11 cellular contexts compared by ENCODE assay signal in genomic region chr16:55542459-55543082, GRCh38. TPM values are rescaled to one million over a fixed set of nuclear protein-coding genes. Genes with fewer than 3 reads are reported as not detected.
DNase-seq lines count a peak whose midpoint lies in the region; ATAC-seq and TF ChIP-seq lines count a peak whose summit lies in the region.
"Had no signal": no experiment of that assay in that cellular context is flagged by ENCODE, and none has a peak within 500 bp of the region (broad histone marks: within the 10 kb centered on the region; RNA-seq: fewer than 3 reads in every experiment).

No MANE protein-coding gene starts in this region.

- no peak for TF ChIP-seq POLR2A in breast epithelium (IDR thresholded peaks at IDR 0.05)

- intact Hi-C loops in MCF 10A (cut with micrococcal nuclease) (loop anchor here (1.0 to 10.0 kb wide), 5 partner anchors 47 to 608 kb away; partner anchors contain the start of gene IRX5), breast epithelium (cut with DNase I; ENCODE audit: low total_unique reads) (no loop called here)

- no peaks in the 10 kb centered on the region for H3K9me3 Mint-ChIP-seq in MCF 10A (ENCODE audit: unreplicated experiment)
- no peaks in the 10 kb centered on the region for H3K9me3 Mint-ChIP-seq in stimulated activated memory B cell treated with anti-CD40 and anti-IgM and Interleukin-4, amounts not matched to agents 10 μg/mL and 1 μg/mL and 100 μg/mL, for 72 hours
- no peaks in the 10 kb centered on the region for H3K9me3 Mint-ChIP-seq in progenitor cell of endocrine pancreas (ENCODE audit: low read depth)

- no peaks in the 10 kb centered on the region for H3K27me3 ChIP-seq in breast epithelium
- H3K27me3 ChIP-seq: sigmoid colon had no signal

- no peaks in the 10 kb centered on the region for H3K9me3 ChIP-seq in breast epithelium
- H3K9me3 ChIP-seq: sigmoid colon had no signal

- no peaks in the 10 kb centered on the region for H3K27me3 Mint-ChIP-seq in MCF 10A (ENCODE audit: insufficient read depth, unreplicated experiment)
- H3K27me3 Mint-ChIP-seq in stimulated activated memory B cell treated with anti-CD40 and anti-IgM and Interleukin-4, amounts not matched to agents 10 μg/mL and 1 μg/mL and 100 μg/mL, for 72 hours: no peaks in the 10 kb centered on the region
- no peaks in the 10 kb centered on the region for H3K27me3 Mint-ChIP-seq in progenitor cell of endocrine pancreas

- H3K36me3 Mint-ChIP-seq in MCF 10A (ENCODE audit: insufficient read depth, unreplicated experiment): peaks cover 6% of the 10 kb centered on the region
- H3K36me3 Mint-ChIP-seq in stimulated activated memory B cell treated with anti-CD40 and anti-IgM and Interleukin-4, amounts not matched to agents 10 μg/mL and 1 μg/mL and 100 μg/mL, for 72 hours: no peaks in the 10 kb centered on the region
- no peaks in the 10 kb centered on the region for H3K36me3 Mint-ChIP-seq in progenitor cell of endocrine pancreas (ENCODE audit: insufficient read depth)

- H3K27ac Mint-ChIP-seq in MCF 10A (ENCODE audit: low read depth, unreplicated experiment): no peak overlapping the region
- no peak overlapping the region for H3K27ac Mint-ChIP-seq in stimulated activated memory B cell treated with anti-CD40 and anti-IgM and Interleukin-4, amounts not matched to agents 10 μg/mL and 1 μg/mL and 100 μg/mL, for 72 hours
- no peak overlapping the region for H3K27ac Mint-ChIP-seq in progenitor cell of endocrine pancreas

- BruUV-seq in MCF 10A (replicated peaks; lab: Mats Ljungman, UMichigan): no TSS peak

- H3K4me3 ChIP-seq in breast epithelium (no peak overlapping the region), fibroblast of pulmonary artery (replicated peaks; ENCODE audit: low read depth, low read length) (no peak overlapping the region)
- H3K4me3 ChIP-seq: sigmoid colon had no signal

- CTCF ChIA-PET in MCF 10A (lab: Yijun Ruan, JAX) (interaction anchor here (0.7 to 7.2 kb wide), 7 partner anchors 46 to 170 kb away, joined by 3 to 94 read pairs (median 7); no protein-coding TSS in a partner anchor), RWPE1 (lab: Yijun Ruan, JAX) (interaction anchor here (0.7 kb wide), 1 partner anchor 34 kb away, joined by 3 read pairs; no protein-coding TSS in a partner anchor)

- no peak for TF ChIP-seq CTCF in MCF 10A (IDR thresholded peaks at IDR 0.05; ENCODE audit: unreplicated experiment)
- TF ChIP-seq CTCF in breast epithelium (IDR thresholded peaks at IDR 0.05): no peak
- no peak for TF ChIP-seq CTCF in RWPE1 (conservative IDR thresholded peaks at IDR 0.05; ENCODE audit: low read depth)
- no peak for TF ChIP-seq CTCF in fibroblast of pulmonary artery (IDR thresholded peaks at IDR 0.05; ENCODE audit: low read length, missing control alignments)
- no peak for TF ChIP-seq CTCF in progenitor cell of endocrine pancreas (IDR thresholded peaks at IDR 0.05; ENCODE audit: unreplicated experiment)

- H3K4me1 ChIP-seq in breast epithelium: no peaks in the 10 kb centered on the region

- H3K27ac ChIP-seq in breast epithelium: no peak overlapping the region
- H3K27ac ChIP-seq in RWPE1: no peak overlapping the region
- H3K27ac ChIP-seq: sigmoid colon had no signal

- no peak overlapping the region for H3K4me3 Mint-ChIP-seq in MCF 10A (ENCODE audit: unreplicated experiment)
- no peak overlapping the region for H3K4me3 Mint-ChIP-seq in stimulated activated memory B cell treated with anti-CD40 and anti-IgM and Interleukin-4, amounts not matched to agents 10 μg/mL and 1 μg/mL and 100 μg/mL, for 72 hours
- H3K4me3 Mint-ChIP-seq in progenitor cell of endocrine pancreas (ENCODE audit: low read depth): no peak overlapping the region

- DNase-seq in MCF 10A (ENCODE audit: unreplicated experiment) (peak; percentile 72), breast epithelium (ENCODE audit: low spot score in 2 of 2) (no peak), RWPE1 (ENCODE audit: low spot score) (peak; percentile 23), fibroblast of pulmonary artery (ENCODE audit: low read depth) (peak; percentile 68), HuH-7.5 (ENCODE audit: low spot score) (no peak), NCI-H1694 (lab: John Stamatoyannopoulos, UW) (no peak), progenitor cell of endocrine pancreas (ENCODE audit: low spot score, unreplicated experiment) (no peak)
- DNase-seq: NCI-H1930, sigmoid colon had no signal

- H3K36me3 ChIP-seq in breast epithelium: no peaks in the 10 kb centered on the region
- H3K36me3 ChIP-seq: sigmoid colon had no signal

- peak; percentile 57 for ATAC-seq in stimulated activated memory B cell treated with anti-CD40 and anti-IgM and Interleukin-4, amounts not matched to agents 10 μg/mL and 1 μg/mL and 100 μg/mL, for 72 hours

- POLR2A ChIA-PET in MCF 10A (lab: Yijun Ruan, JAX) (no interaction called here), RWPE1 (lab: Yijun Ruan, JAX; ENCODE audit: low non-redundant PET) (no interaction called here)

- no peaks in the 10 kb centered on the region for H3K4me1 Mint-ChIP-seq in MCF 10A (ENCODE audit: insufficient read depth, unreplicated experiment)
- no peaks in the 10 kb centered on the region for H3K4me1 Mint-ChIP-seq in stimulated activated memory B cell treated with anti-CD40 and anti-IgM and Interleukin-4, amounts not matched to agents 10 μg/mL and 1 μg/mL and 100 μg/mL, for 72 hours
- no peaks in the 10 kb centered on the region for H3K4me1 Mint-ChIP-seq in progenitor cell of endocrine pancreas (ENCODE audit: low read depth)

RNA-seq across cellular contexts. Expression of gene CAPNS2, which starts 23.9 kb away (rescaled TPM):
- 0.30 and 0.32 TPM in 2 replicates for total RNA-seq in MCF 10A (2022)
- total RNA-seq in breast epithelium: 1 to 10 TPM in 1 of 3 donors, under 1 TPM in 2; 0.66 to 1.0 (median 0.96) TPM
- not detected in 2 replicates for total RNA-seq in progenitor cell of endocrine pancreas
- total RNA-seq: activated CD8-positive, alpha-beta memory T cell treated with anti-CD3 and anti-CD28 coated beads for 36 hours had no signal

RNA-seq across cellular contexts. Expression of gene LPCAT2, which starts 33.7 kb away (rescaled TPM):
- 10.7 and 11.7 TPM in 2 replicates for total RNA-seq in MCF 10A (2022)
- total RNA-seq in breast epithelium: 10 to 100 TPM; 12.3 to 35.9 (median 24.3) TPM
- 3.2 and 5.1 TPM in 2 replicates for total RNA-seq in progenitor cell of endocrine pancreas

Comparison
In these comparisons a context has a peak if more than half of its experiments do, and no peak if none do; other contexts are left out.
1. DNase-seq: peak in MCF 10A (single experiment), RWPE1 (single experiment) and fibroblast of pulmonary artery (single experiment); none in breast epithelium (0 of 2), HuH-7.5 (single experiment), NCI-H1694 (single experiment) and progenitor cell of endocrine pancreas (single experiment).